In genomic region chr5:67135381-67135780, GRCh38 we compare ENCODE assay signal across 23 cellular contexts.
DNase-seq lines count a peak whose midpoint lies in the region; ATAC-seq, FAIRE-seq and TF ChIP-seq lines count a peak whose summit lies in the region.
"Had no signal": no experiment of that assay in that cellular context is flagged by ENCODE, and none has a peak within 500 bp of the region (broad histone marks: within the 10 kb centered on the region; RNA-seq: fewer than 3 reads in every experiment).

No MANE protein-coding gene starts in this region.

- H2AFZ ChIP-seq in HepG2 (ENCODE audit: low read length), result no peak overlapping the region

- 91% methylated on average over 4 of the region's 4 CpGs for WGBS in HepG2 (ENCODE audit: low lambda C conversion rate)
- WGBS in right lobe of liver (ENCODE audit: insufficient coverage, low coverage, low lambda C conversion rate, missing lambda C conversion rate), result 73% methylated on average over 4 of the region's 4 CpGs

- H3K27me3 ChIP-seq in HepG2 (ENCODE audit: control insufficient read depth in 1 of 2, insufficient read depth in 2 of 2, low read length in 2 of 2) (no peaks in the 10 kb centered on the region), right lobe of liver (no peaks in the 10 kb centered on the region)
- H3K27me3 ChIP-seq: BE2C, BLaER1 had no signal

- no peak overlapping the region for H3K4me2 ChIP-seq in HepG2 (ENCODE audit: low read depth, low read length)
- H3K4me2 ChIP-seq: BLaER1 had no signal

- CTCF ChIA-PET in HepG2 (lab: Yijun Ruan, JAX; ENCODE audit: low intra/inter-chr PET ratio, low total read pairs), result no interaction called here

- DNase-seq in HepG2 (ENCODE audit: low spot score) (no peak), right lobe of liver (no peak), NCI-H526 treated with DMSO at 0.1 percent for 48 hours (lab: John Stamatoyannopoulos, UW) (peak; percentile 10), pons (ENCODE audit: low spot score) (no peak), GM19238 (ENCODE audit: insufficient read length, low spot score) (no peak)
- DNase-seq: ACHN; BE2C; C1 segment of cervical spinal cord; CD4-positive, alpha-beta memory T cell; CD4-positive, CD25-positive, alpha-beta regulatory T cell; CD8-positive, alpha-beta memory T cell; COR-L47; DMS 273 treated with DMSO at 0.1 percent for 48 hours; DMS153; DMS53; DMS79; DND-41; EL; GDM1 had no signal

- POLR2A ChIA-PET in HepG2 (lab: Yijun Ruan, JAX), result no interaction called here

- H4K20me1 ChIP-seq in HepG2 (ENCODE audit: insufficient read depth, low read length), result no peaks in the 10 kb centered on the region
- H4K20me1 ChIP-seq: BLaER1 had no signal

- no peak for TF ChIP-seq CTCF in HepG2 (CRISPR knock-in tag; IDR thresholded peaks at IDR 0.05)
- no peak for TF ChIP-seq CTCF in right lobe of liver (IDR thresholded peaks at IDR 0.05)

- no peak overlapping the region for H3K4me3 ChIP-seq in HepG2 (replicated peaks in 1 of 3; ENCODE audit: insufficient read depth in 1 of 3, low read depth in 2 of 3, low read length in 3 of 3)
- no peak overlapping the region for H3K4me3 ChIP-seq in right lobe of liver
- H3K4me3 ChIP-seq: BLaER1, GM12878 had no signal

- H3K36me3 ChIP-seq in HepG2 (replicated peaks in 1 of 2; ENCODE audit: control insufficient read depth in 1 of 2, insufficient read depth in 2 of 2, low read length in 2 of 2) (peaks cover 3 to 5% of the 10 kb centered on the region in 2 experiments; a peak in 4 of 5 replicates), right lobe of liver (peaks cover 0 to 10% (median 0%) of the 10 kb centered on the region in 4 donors)
- H3K36me3 ChIP-seq: BE2C had no signal

- no peaks in the 10 kb centered on the region for H3K79me2 ChIP-seq in HepG2 (ENCODE audit: insufficient read depth, low read length)

- H3K4me1 ChIP-seq in HepG2 (ENCODE audit: insufficient read depth, low read length), result peaks cover 9% of the 10 kb centered on the region
- H3K4me1 ChIP-seq in right lobe of liver, result no peaks in the 10 kb centered on the region
- H3K4me1 ChIP-seq: BE2C had no signal

- BruUV-seq in HepG2 (replicated peaks; lab: Mats Ljungman, UMichigan), result no TSS peak

- ATAC-seq in HepG2 (no peak), right lobe of liver (no peak)
- ATAC-seq: GM12878 had no signal

- intact Hi-C loops in HepG2 (cut with micrococcal nuclease; ENCODE audit: unreplicated experiment), result no loop called here
- intact Hi-C loops in right lobe of liver (cut with DNase I), result no loop called here

- in situ Hi-C loops in HepG2 (cut with HindIII; ENCODE audit: extremely low pct_ligation_motif_present, low pct_unique_long_range_greater_than_20kb), result no loop called here

- FAIRE-seq in HepG2 (lab: Jason Lieb, UNC), result no peak
- FAIRE-seq in islet of Langerhans (lab: Jason Lieb, UNC), result peak; percentile 36
- FAIRE-seq: GM12878 had no signal

- no peak for TF ChIP-seq POLR2A in HepG2 (IDR thresholded peaks at IDR 0.05; ENCODE audit: insufficient read depth in 1 of 2, low read depth in 2 of 2, low read length in 2 of 2)
- no peak for TF ChIP-seq POLR2A in right lobe of liver (IDR thresholded peaks at IDR 0.05)

- TF ChIP-seq RAD21 in HepG2 (CRISPR knock-in tag; IDR thresholded peaks at IDR 0.05), result no peak

- TF ChIP-seq EP300 in HepG2 (IDR thresholded peaks at IDR 0.05; ENCODE audit: low read depth in 2 of 2, low read length in 2 of 2) (no peak), HepG2 (CRISPR knock-in tag; IDR thresholded peaks at IDR 0.05; ENCODE audit: borderline replicate concordance) (no peak)

- no peak overlapping the region for H3K9ac ChIP-seq in HepG2 (ENCODE audit: insufficient read depth, low read depth, low read length)
- H3K9ac ChIP-seq: BLaER1 had no signal

- H3K27ac ChIP-seq in HepG2 (ENCODE audit: extremely low read length, insufficient read depth, low read length) (no peak overlapping the region), right lobe of liver (no peak overlapping the region)
- H3K27ac ChIP-seq: 22Rv1, BLaER1 had no signal

- H3K9me3 ChIP-seq in HepG2 (ENCODE audit: low read length) (no peaks in the 10 kb centered on the region), right lobe of liver (no peaks in the 10 kb centered on the region)
- H3K9me3 ChIP-seq: BE2C, BLaER1 had no signal

TF ChIP-seq in HepG2, 621 proteins besides CTCF, POLR2A, EP300 and RAD21:
- TF ChIP-seq ATF1 (CRISPR knock-in tag; IDR thresholded peaks at IDR 0.05), result no peak
- TF ChIP-seq MAFK (conservative IDR thresholded peaks at IDR 0.05 in 1 of 2, IDR thresholded peaks at IDR 0.05 in 1 of 2; ENCODE audit: low read length in 2 of 2), result peak; percentile 48 to 71
- TF ChIP-seq MAFF (IDR thresholded peaks at IDR 0.05; ENCODE audit: low read depth, low read length), result peak; percentile 64
